In genomic region chr10:4034907-4035581, GRCh38 we compare ENCODE assay signal across 8 cellular contexts.
DNase-seq lines count a peak whose midpoint lies in the region; ATAC-seq and TF ChIP-seq lines count a peak whose summit lies in the region.

No MANE protein-coding gene starts in this region.

- no peaks in the 10 kb centered on the region for H3K36me3 ChIP-seq in PC-9 (ENCODE audit: low read depth)

- H2AFZ ChIP-seq in PC-9: no peak overlapping the region

- no peak overlapping the region for H3K4me3 ChIP-seq in fibroblast of mammary gland (ENCODE audit: control insufficient read depth, low read depth, low read length)
- no peak overlapping the region for H3K4me3 ChIP-seq in PC-9

- H3K4me1 ChIP-seq in PC-9 (replicated peaks; ENCODE audit: insufficient read depth): no peaks in the 10 kb centered on the region

- no peaks in the 10 kb centered on the region for H3K9me3 ChIP-seq in CD4-positive, alpha-beta T cell (ENCODE audit: control insufficient read depth, low read length)
- no peaks in the 10 kb centered on the region for H3K9me3 ChIP-seq in PC-9 (ENCODE audit: insufficient read depth, low read depth)

- ATAC-seq in CD4-positive, alpha-beta T cell (ENCODE audit: poor library complexity): peak; percentile 77
- ATAC-seq in T-cell (replicated peaks in 1 of 4): peak; percentile 60 to 77 (median 70)

- no peaks in the 10 kb centered on the region for H3K9me2 ChIP-seq in PC-9 (ENCODE audit: insufficient read depth)

- H3K27ac Mint-ChIP-seq in CD4-positive, alpha-beta T cell: peak overlapping the region; percentile 82
- H3K27ac Mint-ChIP-seq in T-cell: peak overlapping the region; percentile 84 to 85
- no peak overlapping the region for H3K27ac Mint-ChIP-seq in glutamatergic neuron (ENCODE audit: unreplicated experiment)

- TF ChIP-seq CTCF in CD4-positive, alpha-beta T cell (IDR thresholded peaks at IDR 0.05): no peak
- TF ChIP-seq CTCF in fibroblast of mammary gland (conservative IDR thresholded peaks at IDR 0.05; ENCODE audit: control insufficient read depth, insufficient read depth, low read depth, low read length) (no peak), glutamatergic neuron (IDR thresholded peaks at IDR 0.05; ENCODE audit: partially characterized antibody, unreplicated experiment) (no peak), PC-9 (conservative IDR thresholded peaks at IDR 0.05) (no peak)

- no peaks in the 10 kb centered on the region for H3F3A ChIP-seq in PC-9 (ENCODE audit: insufficient read depth, low read depth)

- no peak overlapping the region for H3K27ac ChIP-seq in CD4-positive, alpha-beta T cell (ENCODE audit: low read depth, low read length)
- no peak overlapping the region for H3K27ac ChIP-seq in PC-9

- H3K9me3 Mint-ChIP-seq in CD4-positive, alpha-beta T cell: no peaks in the 10 kb centered on the region
- H3K9me3 Mint-ChIP-seq in T-cell (no peaks in the 10 kb centered on the region), glutamatergic neuron (ENCODE audit: unreplicated experiment) (peaks cover 2% of the 10 kb centered on the region)

- H3K4me2 ChIP-seq in PC-9: no peak overlapping the region

- intact Hi-C loops in CD4-positive, alpha-beta T cell (cut with DNase I, micrococcal nuclease): no loop called here
- intact Hi-C loops in PC-9 (cut with micrococcal nuclease; ENCODE audit: unreplicated experiment): no loop called here

- H4K20me1 ChIP-seq in PC-9 (ENCODE audit: insufficient read depth): no peaks in the 10 kb centered on the region

- no peaks in the 10 kb centered on the region for H3K36me3 Mint-ChIP-seq in CD4-positive, alpha-beta T cell (ENCODE audit: low read depth)
- H3K36me3 Mint-ChIP-seq in T-cell (no peaks in the 10 kb centered on the region), glutamatergic neuron (ENCODE audit: unreplicated experiment) (no peaks in the 10 kb centered on the region)

- H3K27me3 ChIP-seq in CD4-positive, alpha-beta T cell (ENCODE audit: control insufficient read depth, insufficient read depth, low read length): no peaks in the 10 kb centered on the region
- no peaks in the 10 kb centered on the region for H3K27me3 ChIP-seq in PC-9 (ENCODE audit: insufficient read depth, low read depth)

- H3K4me3 Mint-ChIP-seq in CD4-positive, alpha-beta T cell: peak overlapping the region; percentile 86
- H3K4me3 Mint-ChIP-seq in T-cell: peak overlapping the region; percentile 67 to 74 (median 73)
- H3K4me3 Mint-ChIP-seq in glutamatergic neuron (ENCODE audit: unreplicated experiment): no peak overlapping the region

- H3K27me3 Mint-ChIP-seq in CD4-positive, alpha-beta T cell: no peaks in the 10 kb centered on the region
- H3K27me3 Mint-ChIP-seq in T-cell (no peaks in the 10 kb centered on the region), glutamatergic neuron (ENCODE audit: unreplicated experiment) (peaks cover 2% of the 10 kb centered on the region)

- BruUV-seq in PC-9 (replicated peaks; lab: Mats Ljungman, UMichigan): no TSS peak

- POLR2A ChIA-PET in CD4-positive, alpha-beta T cell (lab: Charles Lee): interaction anchor here (0.7 to 2.0 kb wide), 5 partner anchors 22 to 257 kb away, joined by 3 to 17 read pairs (median 3); partner anchors contain the start of gene KLF6
- POLR2A ChIA-PET in T-cell (lab: Charles Lee): no interaction called here
- POLR2A ChIA-PET in PC-9 (lab: Charles Lee; ENCODE audit: unreplicated experiment): no interaction called here

- CTCF ChIA-PET in CD4-positive, alpha-beta T cell (lab: Charles Lee): interaction anchor here (1.0 kb wide), 1 partner anchor 224 kb away, joined by 3 read pairs; no protein-coding TSS in a partner anchor
- CTCF ChIA-PET in T-cell (lab: Charles Lee) (interaction anchor here in 1 of 2 donors (0.5 kb wide), 1 partner anchor 1057 kb away, joined by 3 read pairs; no protein-coding TSS in a partner anchor), PC-9 (lab: Charles Lee) (no interaction called here)

- DNase-seq in CD4-positive, alpha-beta T cell: peak in 1 of 10 experiments; percentile 6
- DNase-seq in T-cell (peak in 3 of 34 experiments; percentile 6 to 13 (median 10)), fibroblast of mammary gland (ENCODE audit: low read depth) (peak; percentile 47), pons (ENCODE audit: low spot score) (peak; percentile 24), glutamatergic neuron (no peak), superior temporal gyrus (ENCODE audit: extremely low spot score) (no peak), PC-9 (no peak)
- no peak for DNase-seq in activated CD4-positive, CD25-positive, alpha-beta regulatory T cell treated with anti-CD3 and anti-CD28 coated beads, Interleukin-2, amount 50 U/mL, for 72 hours

- H3K4me1 Mint-ChIP-seq in CD4-positive, alpha-beta T cell (ENCODE audit: low read depth): peaks cover 26% of the 10 kb centered on the region
- peaks cover 28 to 30% (median 29%) of the 10 kb centered on the region in 3 donors for H3K4me1 Mint-ChIP-seq in T-cell
- peaks cover 8% of the 10 kb centered on the region for H3K4me1 Mint-ChIP-seq in glutamatergic neuron (ENCODE audit: low read depth, unreplicated experiment)

- H3K79me2 ChIP-seq in PC-9 (ENCODE audit: low read depth): no peaks in the 10 kb centered on the region

Comparison
In these comparisons a context has a peak if more than half of its experiments do, and no peak if none do; other contexts are left out.
1. DNase-seq: peak in fibroblast of mammary gland (single experiment) and pons (single experiment); none in glutamatergic neuron (single experiment), superior temporal gyrus (single experiment), PC-9 (0 of 2) and activated CD4-positive, CD25-positive, alpha-beta regulatory T cell treated with anti-CD3 and anti-CD28 coated beads, Interleukin-2, amount 50 U/mL, for 72 hours (single experiment).